ENCODE assay signal across 8 cellular contexts in genomic region chr1:24929091-24929875, GRCh38. TPM values are rescaled to one million over a fixed set of nuclear protein-coding genes. Genes with fewer than 3 reads are reported as not detected.
DNase-seq lines count a peak whose midpoint lies in the region; ATAC-seq, FAIRE-seq and TF ChIP-seq lines count a peak whose summit lies in the region.

No MANE protein-coding gene starts in this region.

- no peaks in the 10 kb centered on the region for H3K9me2 ChIP-seq in PC-9 (ENCODE audit: insufficient read depth)

- CTCF ChIA-PET in endothelial cell of umbilical vein (lab: Charles Lee) = no interaction called here
- CTCF ChIA-PET in PC-9 (lab: Charles Lee) = no interaction called here

- H3K27me3 ChIP-seq in HUES48 (ENCODE audit: control insufficient read depth, insufficient read depth, low read length) (peaks cover 97% of the 10 kb centered on the region), endothelial cell of umbilical vein (ENCODE audit: control insufficient read depth in 2 of 2, insufficient read depth in 2 of 2, low read length in 2 of 2) (peaks cover 87 to 93% of the 10 kb centered on the region in 2 experiments), psoas muscle (ENCODE audit: insufficient read depth in 3 of 3, low read length in 2 of 3) (peaks cover 4 to 98% (median 57%) of the 10 kb centered on the region in 3 donors), PC-9 (ENCODE audit: insufficient read depth, low read depth) (peaks cover 22% of the 10 kb centered on the region)

- H4K20me1 ChIP-seq in endothelial cell of umbilical vein (replicated peaks; ENCODE audit: control insufficient read depth, extremely low read depth, insufficient read depth, low read length) = no peaks in the 10 kb centered on the region
- no peaks in the 10 kb centered on the region for H4K20me1 ChIP-seq in PC-9 (ENCODE audit: insufficient read depth)

- FAIRE-seq in endothelial cell of umbilical vein (lab: Jason Lieb, UNC) = no peak

- ATAC-seq in GM19324 (IDR thresholded peaks at IDR 0.05; ENCODE audit: low FRiP score, unreplicated experiment) (peak; percentile 18), psoas muscle (peak in 1 of 4 donors; percentile 14), GM21576 (IDR thresholded peaks at IDR 0.05; ENCODE audit: unreplicated experiment) (no peak)

- H3K36me3 ChIP-seq in HUES48 (ENCODE audit: control insufficient read depth, insufficient read depth, low read length) (no peaks in the 10 kb centered on the region), endothelial cell of umbilical vein (ENCODE audit: control insufficient read depth in 2 of 2, extremely low read depth in 1 of 2, insufficient read depth in 2 of 2, low read length in 2 of 2) (no peaks in the 10 kb centered on the region), psoas muscle (ENCODE audit: insufficient read depth in 1 of 2, low read depth in 1 of 2) (no peaks in the 10 kb centered on the region), PC-9 (ENCODE audit: low read depth) (no peaks in the 10 kb centered on the region)

- H3K4me3 ChIP-seq in AG09309 (ENCODE audit: control insufficient read depth, low read depth, low read length) = peak overlapping the region; percentile 79
- H3K4me3 ChIP-seq in HUES48 (ENCODE audit: low read depth, low read length) = peak overlapping the region; percentile 60
- no peak overlapping the region for H3K4me3 ChIP-seq in endothelial cell of umbilical vein (replicated peaks in 1 of 3; ENCODE audit: insufficient read depth in 1 of 3, low read depth in 1 of 3, low read length in 3 of 3)
- H3K4me3 ChIP-seq in psoas muscle = peak overlapping the region; percentile 49
- no peak overlapping the region for H3K4me3 ChIP-seq in PC-9

- BruUV-seq in endothelial cell of umbilical vein (replicated peaks; lab: Mats Ljungman, UMichigan) = no TSS peak
- no TSS peak for BruUV-seq in PC-9 (replicated peaks; lab: Mats Ljungman, UMichigan)

- DNase-seq in AG09309 (ENCODE audit: low read depth) = no peak
- peak; percentile 67 for DNase-seq in activated CD4-positive, alpha-beta T cell treated with anti-CD3 and anti-CD28 coated beads for 48 hours
- DNase-seq in endothelial cell of umbilical vein (ENCODE audit: low read depth, low spot score) = no peak
- DNase-seq in psoas muscle = no peak
- no peak for DNase-seq in PC-9

- TF ChIP-seq CTCF in AG09309 (IDR thresholded peaks at IDR 0.05; ENCODE audit: control insufficient read depth, insufficient read depth, low read depth, low read length, missing control alignments) = no peak
- TF ChIP-seq CTCF in endothelial cell of umbilical vein (IDR thresholded peaks at IDR 0.05; ENCODE audit: extremely low read depth in 1 of 2, insufficient read depth in 1 of 2, low read depth in 1 of 2, low read length in 2 of 2) = no peak
- TF ChIP-seq CTCF in psoas muscle (IDR thresholded peaks at IDR 0.05) = no peak
- TF ChIP-seq CTCF in PC-9 (conservative IDR thresholded peaks at IDR 0.05) = no peak

- H3K9me1 ChIP-seq in endothelial cell of umbilical vein (replicated peaks; ENCODE audit: control insufficient read depth, extremely low read depth, insufficient read depth, low read length) = no peaks in the 10 kb centered on the region

- peaks cover 54% of the 10 kb centered on the region for H3K4me1 ChIP-seq in HUES48 (ENCODE audit: control insufficient read depth, insufficient read depth, low read length)
- H3K4me1 ChIP-seq in endothelial cell of umbilical vein (ENCODE audit: control insufficient read depth, extremely low read depth, insufficient read depth, low read length) = no peaks in the 10 kb centered on the region
- peaks cover 10% of the 10 kb centered on the region for H3K4me1 ChIP-seq in psoas muscle
- no peaks in the 10 kb centered on the region for H3K4me1 ChIP-seq in PC-9 (replicated peaks; ENCODE audit: insufficient read depth)

- H3K27ac ChIP-seq in HUES48 (ENCODE audit: low read depth, low read length) = no peak overlapping the region
- H3K27ac ChIP-seq in endothelial cell of umbilical vein (ENCODE audit: insufficient read depth, low read depth, low read length) = no peak overlapping the region
- no peak overlapping the region for H3K27ac ChIP-seq in psoas muscle
- H3K27ac ChIP-seq in PC-9 = no peak overlapping the region

- no peaks in the 10 kb centered on the region for H3F3A ChIP-seq in PC-9 (ENCODE audit: insufficient read depth, low read depth)

- WGBS in psoas muscle, 3 donors = 1 to 3% (median 2%) methylated on average over 62 to 91 of the region's 91 CpGs

- H3K9me3 ChIP-seq in HUES48 (ENCODE audit: control insufficient read depth, insufficient read depth, low read length) (no peaks in the 10 kb centered on the region), endothelial cell of umbilical vein (replicated peaks; ENCODE audit: control insufficient read depth, insufficient read depth, low read length) (no peaks in the 10 kb centered on the region), psoas muscle (no peaks in the 10 kb centered on the region), PC-9 (ENCODE audit: insufficient read depth, low read depth) (no peaks in the 10 kb centered on the region)

- dilution Hi-C loops in endothelial cell of umbilical vein (cut with MboI; ENCODE audit: extremely low pct_ligation_motif_present, low sequenced_read_pairs) = no loop called here

- TF ChIP-seq POLR2A in endothelial cell of umbilical vein (IDR thresholded peaks at IDR 0.05; ENCODE audit: low read depth, low read length) = no peak

- H3K79me2 ChIP-seq in endothelial cell of umbilical vein (ENCODE audit: control insufficient read depth, insufficient read depth, low read length) (no peaks in the 10 kb centered on the region), PC-9 (ENCODE audit: low read depth) (no peaks in the 10 kb centered on the region)

- H2AFZ ChIP-seq in endothelial cell of umbilical vein (ENCODE audit: low read depth, low read length) (no peak overlapping the region), PC-9 (no peak overlapping the region)

- H3K4me2 ChIP-seq in endothelial cell of umbilical vein (ENCODE audit: insufficient read depth, low read length) (no peak overlapping the region), PC-9 (no peak overlapping the region)

- intact Hi-C loops in endothelial cell of umbilical vein (cut with micrococcal nuclease) = no loop called here
- intact Hi-C loops in psoas muscle (cut with DNase I) = loop anchor here in 1 of 2 donors (10.0 kb wide), 1 partner anchor 266 kb away; no protein-coding TSS in a partner anchor
- intact Hi-C loops in PC-9 (cut with micrococcal nuclease; ENCODE audit: unreplicated experiment) = no loop called here

- no peak overlapping the region for H3K9ac ChIP-seq in HUES48 (ENCODE audit: low read depth, low read length)
- no peak overlapping the region for H3K9ac ChIP-seq in endothelial cell of umbilical vein (replicated peaks; ENCODE audit: extremely low read depth, insufficient read depth, low read length)

- POLR2A ChIA-PET in endothelial cell of umbilical vein (lab: Charles Lee) = no interaction called here
- POLR2A ChIA-PET in PC-9 (lab: Charles Lee; ENCODE audit: unreplicated experiment) = no interaction called here

TF ChIP-seq in endothelial cell of umbilical vein, 7 proteins besides CTCF, POLR2A, EP300 and RAD21:
- peak; percentile 85 for TF ChIP-seq EZH2 (IDR thresholded peaks at IDR 0.05; ENCODE audit: borderline replicate concordance, low read depth, low read length, severe bottlenecking)
- TF ChIP-seq JUN (IDR thresholded peaks at IDR 0.05; ENCODE audit: borderline replicate concordance, insufficient read depth, insufficient read length, low read depth) = no peak
TF ChIP-seq in endothelial cell of umbilical vein: peak in this region for 1.

RNA-seq across cellular contexts. Expression of gene RUNX3, which starts 0.8 kb away (rescaled TPM):
- not detected in 2 replicates for total RNA-seq in endothelial cell of umbilical vein
- not detected in 2 replicates for polyA plus RNA-seq in endothelial cell of umbilical vein
- not detected in 2 replicates for polyA plus RNA-seq in endothelial cell of umbilical vein (2011; cell fraction: cytosol; rRNA removed)
- polyA plus RNA-seq in endothelial cell of umbilical vein (2011; cell fraction: nucleus; rRNA removed) = not detected in 2 replicates
- polyA plus RNA-seq in endothelial cell of umbilical vein (2012) = not detected in 2 replicates
- polyA minus RNA-seq in endothelial cell of umbilical vein = not detected in 2 replicates
- polyA minus RNA-seq in endothelial cell of umbilical vein (2011; cell fraction: cytosol; rRNA and poly(A)+ RNA removed) = not detected
- not detected in 2 replicates for polyA minus RNA-seq in endothelial cell of umbilical vein (2011; cell fraction: nucleus; rRNA and poly(A)+ RNA removed)
- under 1 TPM; 0.28 to 0.59 (median 0.58) TPM for total RNA-seq in psoas muscle
- polyA plus RNA-seq in psoas muscle = under 1 TPM; 0.16 to 0.20 (median 0.18) TPM
- total RNA-seq in PC-9 (2021) = not detected in 2 replicates

Comparison
In these comparisons a context has a peak if more than half of its experiments do, and no peak if none do; other contexts are left out.
1. H3K4me3 ChIP-seq: peak in AG09309 (single experiment), HUES48 (single experiment) and psoas muscle (single experiment); none in endothelial cell of umbilical vein (0 of 3) and PC-9 (single experiment).